ENCODE assay signal across 1 cellular context in genomic region chr12:57127101-57127709, GRCh38.
TF ChIP-seq lines count a peak whose summit lies in the region.

No MANE protein-coding gene starts in this region.

TF ChIP-seq in IMR-90, 13 proteins besides CTCF, POLR2A, EP300 and RAD21:
- TF ChIP-seq USF2 (IDR thresholded peaks at IDR 0.05; ENCODE audit: low read depth, low read length): no peak
- TF ChIP-seq MAFK (IDR thresholded peaks at IDR 0.05; ENCODE audit: low read depth, low read length): no peak
- TF ChIP-seq CEBPB (IDR thresholded peaks at IDR 0.05; ENCODE audit: low read depth, low read length): no peak
- TF ChIP-seq RFX5 (IDR thresholded peaks at IDR 0.05; ENCODE audit: low read depth, low read length): no peak
- TF ChIP-seq BHLHE40 (IDR thresholded peaks at IDR 0.05; ENCODE audit: low read depth, low read length): no peak
- no peak for TF ChIP-seq RCOR1 (IDR thresholded peaks at IDR 0.05; ENCODE audit: insufficient replicate concordance, low read length)
